ENCODE assay signal across 1 cellular context in genomic region chr11:68041617-68042218, GRCh38.
TF ChIP-seq lines count a peak whose summit lies in the region.

No MANE protein-coding gene starts in this region.

TF ChIP-seq in GM12878, 131 proteins besides CTCF, POLR2A, EP300 and RAD21:
- TF ChIP-seq ETV6 (conservative IDR thresholded peaks at IDR 0.05 in 1 of 2, IDR thresholded peaks at IDR 0.05 in 1 of 2; ENCODE audit: borderline replicate concordance in 1 of 2, low read depth in 1 of 2) = no peak
- no peak for TF ChIP-seq STAT3 (IDR thresholded peaks at IDR 0.05; ENCODE audit: low read depth, low read length)
- TF ChIP-seq ASH2L (IDR thresholded peaks at IDR 0.05; ENCODE audit: borderline replicate concordance, low read depth) = no peak
- TF ChIP-seq RAD51 (IDR thresholded peaks at IDR 0.05) = no peak
- no peak for TF ChIP-seq RFX5 (IDR thresholded peaks at IDR 0.05; ENCODE audit: low read depth, low read length)
- TF ChIP-seq FOXK2 (IDR thresholded peaks at IDR 0.05) = no peak
- no peak for TF ChIP-seq PML (IDR thresholded peaks at IDR 0.05; ENCODE audit: low read length)
- TF ChIP-seq NKRF (conservative IDR thresholded peaks at IDR 0.05) = no peak
